10 cellular contexts compared by ENCODE assay signal in genomic region chr3:73503781-73504180, GRCh38.
A peak's percentile ranks its signal among the peaks of the same experiment; 100 is the strongest.
DNase-seq lines count a peak whose midpoint lies in the region; ATAC-seq, FAIRE-seq and TF ChIP-seq lines count a peak whose summit lies in the region.
"Had no signal": no experiment of that assay in that cellular context is flagged by ENCODE, and none has a peak within 500 bp of the region (broad histone marks: within the 10 kb centered on the region; RNA-seq: fewer than 3 reads in every experiment).

No MANE protein-coding gene starts in this region.

- H3K27ac Mint-ChIP-seq in astrocyte (ENCODE audit: unreplicated experiment) = peak overlapping the region; percentile 73
- H3K27ac Mint-ChIP-seq in activated naive CD8-positive, alpha-beta T cell treated with anti-CD3 and anti-CD28 coated beads, Interleukin-2, amount 50 U/mL, for 24 hours = no peak overlapping the region
- H3K27ac Mint-ChIP-seq: activated T-helper 2 cell treated with anti-CD3 and anti-CD28 coated beads, Interferon-gamma antibody, Interleukin-2, Interleukin-4, amounts not matched to agents 10 μg/mL and 5 μg/mL and 100 μg/mL, durations not matched to agents 14 hours and 24 hours and 36 hours had no signal

- H3K4me1 ChIP-seq in astrocyte (ENCODE audit: insufficient read depth, low read length) = peaks cover 18% of the 10 kb centered on the region
- peaks cover 0 to 93% (median 68%) of the 10 kb centered on the region in 4 donors for H3K4me1 ChIP-seq in sigmoid colon

- FAIRE-seq in astrocyte (lab: Jason Lieb, UNC) = peak; percentile 37
- FAIRE-seq: endothelial cell of umbilical vein had no signal

- H3K4me3 ChIP-seq in astrocyte (ENCODE audit: insufficient read depth, low read depth, low read length) (peak overlapping the region; percentile 4), sigmoid colon (peak overlapping the region in 1 of 4 donors; percentile 15)

- H3K27ac ChIP-seq in astrocyte (ENCODE audit: low read depth, low read length) (peak overlapping the region; percentile 66), sigmoid colon (peak overlapping the region; percentile 49 to 90 (median 74))

- no peaks in the 10 kb centered on the region for H4K20me1 ChIP-seq in astrocyte (ENCODE audit: insufficient read depth, low read length)

- WGBS in sigmoid colon, 2 donors = 18 to 33% methylated on average over 4 of the region's 4 CpGs

- intact Hi-C loops in sigmoid colon (cut with DNase I) = loop anchor here (10.0 kb wide), 1 partner anchor 139 kb away; no protein-coding TSS in a partner anchor

- peaks cover 32% of the 10 kb centered on the region for H3K4me1 Mint-ChIP-seq in astrocyte (ENCODE audit: low read depth, unreplicated experiment)
- H3K4me1 Mint-ChIP-seq in activated naive CD8-positive, alpha-beta T cell treated with anti-CD3 and anti-CD28 coated beads, Interleukin-2, amount 50 U/mL, for 24 hours = no peaks in the 10 kb centered on the region

- no peak for TF ChIP-seq EP300 in sigmoid colon (IDR thresholded peaks at IDR 0.05)

- H3K36me3 Mint-ChIP-seq in astrocyte (ENCODE audit: low read depth, unreplicated experiment) = peaks cover 1% of the 10 kb centered on the region
- H3K36me3 Mint-ChIP-seq in activated naive CD8-positive, alpha-beta T cell treated with anti-CD3 and anti-CD28 coated beads, Interleukin-2, amount 50 U/mL, for 24 hours (ENCODE audit: low read depth) = no peaks in the 10 kb centered on the region

- no peak for TF ChIP-seq POLR2A in sigmoid colon (IDR thresholded peaks at IDR 0.05)

- no peaks in the 10 kb centered on the region for H3K9me3 Mint-ChIP-seq in astrocyte (ENCODE audit: unreplicated experiment)
- no peaks in the 10 kb centered on the region for H3K9me3 Mint-ChIP-seq in activated naive CD8-positive, alpha-beta T cell treated with anti-CD3 and anti-CD28 coated beads, Interleukin-2, amount 50 U/mL, for 24 hours
- H3K9me3 Mint-ChIP-seq: activated T-helper 2 cell treated with anti-CD3 and anti-CD28 coated beads, Interferon-gamma antibody, Interleukin-2, Interleukin-4, amounts not matched to agents 10 μg/mL and 5 μg/mL and 100 μg/mL, durations not matched to agents 14 hours and 24 hours and 36 hours had no signal

- H3K4me2 ChIP-seq in astrocyte (ENCODE audit: low read length) = peak overlapping the region; percentile 63

- H2AFZ ChIP-seq in astrocyte (ENCODE audit: low read depth, low read length) = peak overlapping the region; percentile 3

- H3K27me3 Mint-ChIP-seq in astrocyte (ENCODE audit: low read depth, unreplicated experiment) = no peaks in the 10 kb centered on the region
- H3K27me3 Mint-ChIP-seq in activated naive CD8-positive, alpha-beta T cell treated with anti-CD3 and anti-CD28 coated beads, Interleukin-2, amount 50 U/mL, for 24 hours = peaks cover 17% of the 10 kb centered on the region

- H3K9me3 ChIP-seq in astrocyte (ENCODE audit: insufficient read depth, low read depth, low read length) (no peaks in the 10 kb centered on the region), sigmoid colon (no peaks in the 10 kb centered on the region)

- H3K4me3 Mint-ChIP-seq in astrocyte (ENCODE audit: unreplicated experiment) = peak overlapping the region; percentile 23
- no peak overlapping the region for H3K4me3 Mint-ChIP-seq in activated naive CD8-positive, alpha-beta T cell treated with anti-CD3 and anti-CD28 coated beads, Interleukin-2, amount 50 U/mL, for 24 hours

- no peak for DNase-seq in astrocyte (ENCODE audit: low read depth)
- no peak for DNase-seq in sigmoid colon
- DNase-seq in activated CD4-positive, alpha-beta T cell treated with anti-CD3 and anti-CD28 coated beads for 4 hours = no peak
- no peak for DNase-seq in activated naive CD8-positive, alpha-beta T cell treated with anti-CD3 and anti-CD28 coated beads, Interleukin-2, amount 50 U/mL, for 24 hours
- no peak for DNase-seq in DMS153 (lab: John Stamatoyannopoulos, UW)
- DNase-seq: NCI-H2171 treated with DMSO at 0.1 percent for 48 hours had no signal

- ATAC-seq in GM19025 (IDR thresholded peaks at IDR 0.05; ENCODE audit: low read depth, unreplicated experiment) = peak; percentile 35
- peak; percentile 52 for ATAC-seq in HG02678 (IDR thresholded peaks at IDR 0.05; ENCODE audit: unreplicated experiment)
- ATAC-seq in activated naive CD8-positive, alpha-beta T cell treated with anti-CD3 and anti-CD28 coated beads, Interleukin-2, amount 50 U/mL, for 24 hours = no peak

- no peaks in the 10 kb centered on the region for H3K36me3 ChIP-seq in astrocyte (ENCODE audit: insufficient read depth, low read length)
- H3K36me3 ChIP-seq in sigmoid colon = no peaks in the 10 kb centered on the region

- peak overlapping the region; percentile 47 for H3K9ac ChIP-seq in astrocyte (ENCODE audit: low read length)

- no peaks in the 10 kb centered on the region for H3K27me3 ChIP-seq in astrocyte (ENCODE audit: insufficient read depth, low read length)
- H3K27me3 ChIP-seq in sigmoid colon = no peaks in the 10 kb centered on the region

- TF ChIP-seq CTCF in astrocyte (IDR thresholded peaks at IDR 0.05; ENCODE audit: insufficient read depth, low read depth, low read length) = no peak
- no peak for TF ChIP-seq CTCF in sigmoid colon (IDR thresholded peaks at IDR 0.05)

- H3K79me2 ChIP-seq in astrocyte (ENCODE audit: insufficient read depth, low read length) = no peaks in the 10 kb centered on the region
